9 cellular contexts compared by ENCODE assay signal in the genomic region with DNA sequence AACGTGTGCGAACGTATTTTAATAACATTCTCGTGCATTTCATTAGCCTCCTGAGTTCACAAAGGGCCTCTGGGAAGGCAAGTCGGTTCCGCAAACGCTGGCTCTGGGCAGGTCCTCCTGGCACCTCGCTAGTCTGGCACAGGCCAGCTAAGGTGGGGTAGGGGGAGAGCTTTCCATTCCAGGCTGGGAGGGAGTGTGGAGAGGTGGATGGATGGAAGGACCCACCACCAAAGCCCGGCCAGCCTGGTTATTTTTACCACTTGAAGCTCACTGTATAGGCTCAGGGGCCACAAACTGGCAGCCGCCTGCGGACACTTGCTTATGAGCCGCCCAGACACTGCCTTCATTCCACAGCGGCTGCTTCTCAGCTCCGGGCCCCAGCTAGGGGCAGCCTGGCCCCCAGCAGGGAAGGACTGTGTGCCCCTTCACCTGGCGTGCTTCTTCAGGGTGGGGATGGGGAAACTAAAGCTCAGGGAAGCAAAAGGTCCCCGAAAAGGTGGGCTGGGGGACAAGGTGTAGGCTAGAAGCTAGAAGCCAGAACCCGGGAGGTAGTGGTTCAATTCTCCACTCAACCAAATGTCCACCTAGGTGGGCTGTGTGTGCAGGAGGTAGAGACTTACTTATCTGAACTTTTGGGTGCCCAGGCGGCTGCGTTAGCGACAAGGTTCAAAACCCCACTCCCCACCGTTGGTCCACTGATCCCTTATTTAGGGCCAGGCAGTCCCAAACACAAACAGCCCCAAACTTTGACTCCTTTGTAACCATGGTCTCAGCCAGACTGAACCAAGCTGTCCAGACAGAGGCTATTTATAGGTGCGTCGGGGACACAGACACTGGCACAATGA. TPM values are rescaled to one million over a fixed set of nuclear protein-coding genes. Genes with fewer than 3 reads are reported as not detected.
A peak's percentile ranks its signal among the peaks of the same experiment; 100 is the strongest.
DNase-seq lines count a peak whose midpoint lies in the region; ATAC-seq and FAIRE-seq lines count a peak whose summit lies in the region.
"Had no signal": no experiment of that assay in that cellular context is flagged by ENCODE, and none has a peak within 500 bp of the region (broad histone marks: within the 10 kb centered on the region; RNA-seq: fewer than 3 reads in every experiment).

No MANE protein-coding gene starts in this region.

- peak; percentile 37 for FAIRE-seq in urothelium cell line (lab: Jason Lieb, UNC)
- FAIRE-seq: frontal cortex had no signal

- H3K27ac ChIP-seq in cingulate gyrus (ENCODE audit: low read depth, low read length) = peak overlapping the region; percentile 11

- DNase-seq in activated T-cell treated with anti-CD3 and anti-CD28 coated beads, Interleukin-2, amount 50 U/mL, for 72 hours = no peak
- DNase-seq in activated T-cell treated with anti-CD3 and anti-CD28 coated beads, Interleukin-2, amount 50 U/mL, for 48 hours = no peak
- DNase-seq in midbrain (lab: John Stamatoyannopoulos, UW) (peak; percentile 15), urothelium cell line (ENCODE audit: low spot score) (no peak), NCI-H1092 (lab: John Stamatoyannopoulos, UW) (no peak), mucosa of gallbladder (ENCODE audit: low spot score) (no peak), ureter (ENCODE audit: low spot score) (no peak)

- H3K27ac Mint-ChIP-seq in activated T-cell treated with anti-CD3 and anti-CD28 coated beads, Interleukin-2, amount 50 U/mL, for 72 hours = peak overlapping the region; percentile 54

- peaks cover 18% of the 10 kb centered on the region for H3K27me3 Mint-ChIP-seq in activated T-cell treated with anti-CD3 and anti-CD28 coated beads, Interleukin-2, amount 50 U/mL, for 72 hours (ENCODE audit: low read depth)

- ATAC-seq in activated T-cell treated with anti-CD3 and anti-CD28 coated beads, Interleukin-2, amount 50 U/mL, for 72 hours (replicated peaks in 1 of 2) = no peak

- H3K9me3 Mint-ChIP-seq in activated T-cell treated with anti-CD3 and anti-CD28 coated beads, Interleukin-2, amount 50 U/mL, for 72 hours = no peaks in the 10 kb centered on the region

- H3K4me1 Mint-ChIP-seq in activated T-cell treated with anti-CD3 and anti-CD28 coated beads, Interleukin-2, amount 50 U/mL, for 72 hours (ENCODE audit: low read depth) = peaks cover 23% of the 10 kb centered on the region

- H3K36me3 Mint-ChIP-seq in activated T-cell treated with anti-CD3 and anti-CD28 coated beads, Interleukin-2, amount 50 U/mL, for 72 hours (ENCODE audit: insufficient read depth in 2 of 2) = peaks cover 2 to 3% of the 10 kb centered on the region in 2 donors

- H3K4me3 Mint-ChIP-seq in activated T-cell treated with anti-CD3 and anti-CD28 coated beads, Interleukin-2, amount 50 U/mL, for 72 hours = peak overlapping the region; percentile 80 to 93

RNA-seq across cellular contexts. Expression of gene PMEPA1, which starts 1.7 kb away (rescaled TPM):
- total RNA-seq in activated T-cell treated with anti-CD3 and anti-CD28 coated beads, Interleukin-2, amount 50 U/mL, for 72 hours = 1 to 10 TPM; 4.3 to 4.6 TPM
- total RNA-seq in mucosa of gallbladder = 83.8 TPM
- total RNA-seq in ureter = 15.2 TPM
